In the genomic region with DNA sequence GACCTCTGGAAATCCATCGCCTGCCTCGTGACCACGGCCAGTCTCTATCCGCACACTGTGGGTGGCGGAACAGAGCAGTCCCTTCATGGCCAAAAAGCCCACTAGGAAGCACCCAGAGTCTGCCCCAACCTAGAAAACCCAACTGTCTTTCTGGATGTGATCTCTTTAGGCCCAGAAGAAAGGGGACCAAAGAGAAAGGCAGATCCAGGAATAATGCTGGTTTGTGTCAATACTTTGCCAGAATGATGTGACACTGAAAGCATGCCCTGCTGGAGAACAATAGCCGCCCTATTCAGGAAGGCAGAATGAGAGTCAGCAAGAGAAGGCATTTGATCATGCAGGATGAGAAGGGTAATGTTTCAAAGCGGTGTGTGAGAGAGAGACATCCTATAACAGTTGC, we compare ENCODE assay signal across 10 cellular contexts.
A peak's percentile ranks its signal among the peaks of the same experiment; 100 is the strongest.
DNase-seq lines count a peak whose midpoint lies in the region; ATAC-seq lines count a peak whose summit lies in the region.
"Had no signal": no experiment of that assay in that cellular context is flagged by ENCODE, and none has a peak within 500 bp of the region (broad histone marks: within the 10 kb centered on the region; RNA-seq: fewer than 3 reads in every experiment).

No MANE protein-coding gene starts in this region.

- peak overlapping the region; percentile 42 for H3K27ac Mint-ChIP-seq in activated T-cell treated with anti-CD3 and anti-CD28 coated beads, Interleukin-2, amount 50 U/mL, for 24 hours
- H3K27ac Mint-ChIP-seq in activated CD8-positive, alpha-beta memory T cell treated with anti-CD3 and anti-CD28 coated beads, Interleukin-2, amount 10 ng/mL, durations not matched to agents 7 days and 5 days, result peak overlapping the region; percentile 8
- H3K27ac Mint-ChIP-seq in immature natural killer cell, result peak overlapping the region; percentile 26 to 77 (median 69)
- H3K27ac Mint-ChIP-seq in stimulated activated memory B cell treated with anti-CD40 and anti-IgM and Interleukin-4, amounts not matched to agents 10 μg/mL and 1 μg/mL and 100 μg/mL, for 72 hours, result peak overlapping the region; percentile 36

- H3K4me1 Mint-ChIP-seq in activated T-cell treated with anti-CD3 and anti-CD28 coated beads, Interleukin-2, amount 50 U/mL, for 24 hours (ENCODE audit: low read depth), result peaks cover 47% of the 10 kb centered on the region
- H3K4me1 Mint-ChIP-seq in activated CD8-positive, alpha-beta memory T cell treated with anti-CD3 and anti-CD28 coated beads, Interleukin-2, amount 10 ng/mL, durations not matched to agents 7 days and 5 days, result peaks cover 10% of the 10 kb centered on the region
- H3K4me1 Mint-ChIP-seq in immature natural killer cell, result peaks cover 35 to 57% of the 10 kb centered on the region in 2 donors
- H3K4me1 Mint-ChIP-seq in stimulated activated memory B cell treated with anti-CD40 and anti-IgM and Interleukin-4, amounts not matched to agents 10 μg/mL and 1 μg/mL and 100 μg/mL, for 72 hours, result peaks cover 27% of the 10 kb centered on the region

- CTCF ChIA-PET in activated CD8-positive, alpha-beta memory T cell treated with anti-CD3 and anti-CD28 coated beads, Interleukin-2, amount 10 ng/mL, durations not matched to agents 7 days and 5 days (lab: Charles Lee), result interaction anchor here (1.3 kb wide), 1 partner anchor 9 kb away, joined by 3 read pairs; no protein-coding TSS in a partner anchor

- H3K36me3 Mint-ChIP-seq in activated T-cell treated with anti-CD3 and anti-CD28 coated beads, Interleukin-2, amount 50 U/mL, for 24 hours (ENCODE audit: low read depth), result peaks cover 37% of the 10 kb centered on the region
- peaks cover 28% of the 10 kb centered on the region for H3K36me3 Mint-ChIP-seq in activated CD8-positive, alpha-beta memory T cell treated with anti-CD3 and anti-CD28 coated beads, Interleukin-2, amount 10 ng/mL, durations not matched to agents 7 days and 5 days
- peaks cover 6 to 28% (median 17%) of the 10 kb centered on the region in 3 donors for H3K36me3 Mint-ChIP-seq in immature natural killer cell
- peaks cover 34% of the 10 kb centered on the region for H3K36me3 Mint-ChIP-seq in stimulated activated memory B cell treated with anti-CD40 and anti-IgM and Interleukin-4, amounts not matched to agents 10 μg/mL and 1 μg/mL and 100 μg/mL, for 72 hours

- no peaks in the 10 kb centered on the region for H3K27me3 Mint-ChIP-seq in activated T-cell treated with anti-CD3 and anti-CD28 coated beads, Interleukin-2, amount 50 U/mL, for 24 hours
- no peaks in the 10 kb centered on the region for H3K27me3 Mint-ChIP-seq in activated CD8-positive, alpha-beta memory T cell treated with anti-CD3 and anti-CD28 coated beads, Interleukin-2, amount 10 ng/mL, durations not matched to agents 7 days and 5 days
- H3K27me3 Mint-ChIP-seq in immature natural killer cell (ENCODE audit: low read depth in 3 of 3), result peaks cover 31 to 48% (median 36%) of the 10 kb centered on the region in 3 donors
- no peaks in the 10 kb centered on the region for H3K27me3 Mint-ChIP-seq in stimulated activated memory B cell treated with anti-CD40 and anti-IgM and Interleukin-4, amounts not matched to agents 10 μg/mL and 1 μg/mL and 100 μg/mL, for 72 hours

- no peak for ATAC-seq in activated CD8-positive, alpha-beta memory T cell treated with anti-CD3 and anti-CD28 coated beads, Interleukin-2, amount 10 ng/mL, durations not matched to agents 7 days and 5 days
- no peak for ATAC-seq in stimulated activated memory B cell treated with anti-CD40 and anti-IgM and Interleukin-4, amounts not matched to agents 10 μg/mL and 1 μg/mL and 100 μg/mL, for 72 hours
- ATAC-seq in GM19463 (IDR thresholded peaks at IDR 0.05; ENCODE audit: unreplicated experiment) (no peak), GM18861 (IDR thresholded peaks at IDR 0.05; ENCODE audit: unreplicated experiment) (no peak)
- ATAC-seq: left lobe of liver had no signal

- no peaks in the 10 kb centered on the region for H3K9me3 Mint-ChIP-seq in activated T-cell treated with anti-CD3 and anti-CD28 coated beads, Interleukin-2, amount 50 U/mL, for 24 hours
- no peaks in the 10 kb centered on the region for H3K9me3 Mint-ChIP-seq in activated CD8-positive, alpha-beta memory T cell treated with anti-CD3 and anti-CD28 coated beads, Interleukin-2, amount 10 ng/mL, durations not matched to agents 7 days and 5 days (ENCODE audit: low read depth)
- no peaks in the 10 kb centered on the region for H3K9me3 Mint-ChIP-seq in immature natural killer cell
- H3K9me3 Mint-ChIP-seq in stimulated activated memory B cell treated with anti-CD40 and anti-IgM and Interleukin-4, amounts not matched to agents 10 μg/mL and 1 μg/mL and 100 μg/mL, for 72 hours, result no peaks in the 10 kb centered on the region

- peak overlapping the region; percentile 58 for H3K4me3 Mint-ChIP-seq in activated T-cell treated with anti-CD3 and anti-CD28 coated beads, Interleukin-2, amount 50 U/mL, for 24 hours
- no peak overlapping the region for H3K4me3 Mint-ChIP-seq in activated CD8-positive, alpha-beta memory T cell treated with anti-CD3 and anti-CD28 coated beads, Interleukin-2, amount 10 ng/mL, durations not matched to agents 7 days and 5 days
- peak overlapping the region in 1 of 5 donors; percentile 28 for H3K4me3 Mint-ChIP-seq in immature natural killer cell
- H3K4me3 Mint-ChIP-seq in stimulated activated memory B cell treated with anti-CD40 and anti-IgM and Interleukin-4, amounts not matched to agents 10 μg/mL and 1 μg/mL and 100 μg/mL, for 72 hours, result no peak overlapping the region

- DNase-seq in activated T-cell treated with anti-CD3 and anti-CD28 coated beads, Interleukin-2, amount 50 U/mL, for 24 hours, result no peak
- DNase-seq in activated T-cell treated with anti-CD3 and anti-CD28 coated beads, Interleukin-2, amount 50 U/mL, for 1 hour, result no peak
- DNase-seq in activated CD8-positive, alpha-beta memory T cell treated with anti-CD3 and anti-CD28 coated beads, Interleukin-2, amount 10 ng/mL, durations not matched to agents 7 days and 5 days, result peak; percentile 29
- no peak for DNase-seq in immature natural killer cell
- DNase-seq in NCI-H748 treated with DMSO at 0.1 percent for 48 hours (lab: John Stamatoyannopoulos, UW), result no peak
- DNase-seq: NCI-H524 treated with DMSO at 0.1 percent for 48 hours had no signal

Comparison
In these comparisons a context has a peak if more than half of its experiments do, and no peak if none do; other contexts are left out.
1. H3K27ac Mint-ChIP-seq: peak in every context shown above with its lines; median percentile 69 in immature natural killer cell; 42 in activated T-cell treated with anti-CD3 and anti-CD28 coated beads, Interleukin-2, amount 50 U/mL, for 24 hours; 36 in stimulated activated memory B cell treated with anti-CD40 and anti-IgM and Interleukin-4, amounts not matched to agents 10 μg/mL and 1 μg/mL and 100 μg/mL, for 72 hours; 8 in activated CD8-positive, alpha-beta memory T cell treated with anti-CD3 and anti-CD28 coated beads, Interleukin-2, amount 10 ng/mL, durations not matched to agents 7 days and 5 days.